Comparison of ENCODE assay signal across 24 cellular contexts in genomic region chr18:25605322-25605721, GRCh38.
A peak's percentile ranks its signal among the peaks of the same experiment; 100 is the strongest.
DNase-seq lines count a peak whose midpoint lies in the region; ATAC-seq, FAIRE-seq and TF ChIP-seq lines count a peak whose summit lies in the region.
"Had no signal": no experiment of that assay in that cellular context is flagged by ENCODE, and none has a peak within 500 bp of the region (broad histone marks: within the 10 kb centered on the region; RNA-seq: fewer than 3 reads in every experiment).

No MANE protein-coding gene starts in this region.

- in situ Hi-C loops in HepG2 (cut with HindIII; ENCODE audit: extremely low pct_ligation_motif_present, low pct_unique_long_range_greater_than_20kb) = no loop called here

- CTCF ChIA-PET in HepG2 (lab: Yijun Ruan, JAX; ENCODE audit: low intra/inter-chr PET ratio, low total read pairs) = no interaction called here

- H3K79me2 ChIP-seq in HepG2 (ENCODE audit: insufficient read depth, low read length) = no peaks in the 10 kb centered on the region
- H3K79me2 ChIP-seq in neural progenitor cell (ENCODE audit: low read depth) = no peaks in the 10 kb centered on the region

- no peak for TF ChIP-seq POLR2A in HepG2 (IDR thresholded peaks at IDR 0.05; ENCODE audit: insufficient read depth in 1 of 2, low read depth in 2 of 2, low read length in 2 of 2)
- no peak for TF ChIP-seq POLR2A in right lobe of liver (IDR thresholded peaks at IDR 0.05)
- no peak for TF ChIP-seq POLR2A in thyroid gland (IDR thresholded peaks at IDR 0.05)
- no peak for TF ChIP-seq POLR2A in esophagus muscularis mucosa (IDR thresholded peaks at IDR 0.05; ENCODE audit: low read depth)

- FAIRE-seq in HepG2 (lab: Jason Lieb, UNC) = no peak
- FAIRE-seq: GM12891 had no signal

- H3K27me3 Mint-ChIP-seq in glutamatergic neuron (ENCODE audit: unreplicated experiment) (no peaks in the 10 kb centered on the region), neural progenitor cell (ENCODE audit: insufficient read depth, low read depth) (peaks cover 4% of the 10 kb centered on the region)
- H3K27me3 Mint-ChIP-seq: IgD-negative memory B cell had no signal

- no peak for DNase-seq in HepG2 (ENCODE audit: low spot score)
- DNase-seq in right lobe of liver = no peak
- DNase-seq in glutamatergic neuron = peak; percentile 18
- DNase-seq in neural progenitor cell (ENCODE audit: low spot score) = no peak
- DNase-seq in thyroid gland = no peak
- DNase-seq in esophagus muscularis mucosa (ENCODE audit: extremely low spot score) = no peak
- DNase-seq in stimulated activated CD4-positive, alpha-beta T cell treated with anti-CD3 and anti-CD28 coated beads, Interleukin-4, amount 100 ng/mL, for 1 hour = no peak
- no peak for DNase-seq in NK-92 (lab: John Stamatoyannopoulos, UW; ENCODE audit: unreplicated experiment)
- DNase-seq: 8988T; C1 segment of cervical spinal cord; CD8-positive, alpha-beta T cell; DND-41; Karpas-422; NCI-H1048; NCI-H1417 treated with DMSO at 0.1 percent for 48 hours; NCI-H187; NCI-H2107; NCI-H510A; NCI-H748 treated with DMSO at 0.1 percent for 48 hours; NK-92 treated with Interleukin-12 subunit alpha and Interleukin-12 subunit beta, amount 100 ng/mL, for 24 hours; OCI-M1 had no signal

- H3K4me2 ChIP-seq in HepG2 (ENCODE audit: low read depth, low read length) (no peak overlapping the region), neural progenitor cell (no peak overlapping the region)

- H3K4me3 Mint-ChIP-seq in glutamatergic neuron (ENCODE audit: unreplicated experiment) (no peak overlapping the region), neural progenitor cell (no peak overlapping the region)
- H3K4me3 Mint-ChIP-seq: CD8-positive, alpha-beta T cell; IgD-negative memory B cell had no signal

- H3K4me1 Mint-ChIP-seq in glutamatergic neuron (ENCODE audit: low read depth, unreplicated experiment) (no peaks in the 10 kb centered on the region), neural progenitor cell (peaks cover 23% of the 10 kb centered on the region)
- H3K4me1 Mint-ChIP-seq: IgD-negative memory B cell had no signal

- H3K27ac Mint-ChIP-seq in glutamatergic neuron (ENCODE audit: unreplicated experiment) (peak overlapping the region; percentile 18), neural progenitor cell (peak overlapping the region; percentile 95)
- H3K27ac Mint-ChIP-seq: CD8-positive, alpha-beta T cell; IgD-negative memory B cell had no signal

- H4K20me1 ChIP-seq in HepG2 (ENCODE audit: insufficient read depth, low read length) (no peaks in the 10 kb centered on the region), neural progenitor cell (ENCODE audit: low read depth) (no peaks in the 10 kb centered on the region)

- 26% methylated on average over 4 of the region's 4 CpGs for WGBS in HepG2 (ENCODE audit: low lambda C conversion rate)
- WGBS in right lobe of liver (ENCODE audit: insufficient coverage, low coverage, low lambda C conversion rate, missing lambda C conversion rate) = 13% methylated on average over 3 of the region's 4 CpGs
- 74% methylated on average over 4 of the region's 4 CpGs for WGBS in thyroid gland, 2 donors
- WGBS in esophagus muscularis mucosa = 69% methylated on average over 4 of the region's 4 CpGs

- no peak for TF ChIP-seq RAD21 in HepG2 (CRISPR knock-in tag; IDR thresholded peaks at IDR 0.05)

- TF ChIP-seq CTCF in HepG2 (CRISPR knock-in tag; IDR thresholded peaks at IDR 0.05) (no peak), right lobe of liver (IDR thresholded peaks at IDR 0.05) (no peak), glutamatergic neuron (IDR thresholded peaks at IDR 0.05; ENCODE audit: partially characterized antibody, unreplicated experiment) (no peak), neural progenitor cell (IDR thresholded peaks at IDR 0.05) (no peak), thyroid gland (IDR thresholded peaks at IDR 0.05) (no peak), esophagus muscularis mucosa (IDR thresholded peaks at IDR 0.05) (no peak)

- H3K27me3 ChIP-seq in HepG2 (ENCODE audit: control insufficient read depth in 1 of 2, insufficient read depth in 2 of 2, low read length in 2 of 2) (no peaks in the 10 kb centered on the region), right lobe of liver (no peaks in the 10 kb centered on the region), neural progenitor cell (no peaks in the 10 kb centered on the region), thyroid gland (no peaks in the 10 kb centered on the region), esophagus muscularis mucosa (no peaks in the 10 kb centered on the region)

- intact Hi-C loops in HepG2 (cut with micrococcal nuclease; ENCODE audit: unreplicated experiment) (no loop called here), right lobe of liver (cut with DNase I) (no loop called here), thyroid gland (cut with DNase I) (no loop called here), esophagus muscularis mucosa (cut with DNase I) (no loop called here)

- TF ChIP-seq EP300 in HepG2 (IDR thresholded peaks at IDR 0.05; ENCODE audit: low read depth in 2 of 2, low read length in 2 of 2) = no peak
- TF ChIP-seq EP300 in HepG2 (CRISPR knock-in tag; IDR thresholded peaks at IDR 0.05; ENCODE audit: borderline replicate concordance) = no peak
- TF ChIP-seq EP300 in esophagus muscularis mucosa (IDR thresholded peaks at IDR 0.05) = no peak

- H3K9me3 ChIP-seq in HepG2 (ENCODE audit: low read length) = peaks cover 4% of the 10 kb centered on the region; the same call in 1 of the 2 replicates
- no peaks in the 10 kb centered on the region for H3K9me3 ChIP-seq in right lobe of liver
- H3K9me3 ChIP-seq in neural progenitor cell (ENCODE audit: low read depth) = no peaks in the 10 kb centered on the region
- no peaks in the 10 kb centered on the region for H3K9me3 ChIP-seq in thyroid gland
- no peaks in the 10 kb centered on the region for H3K9me3 ChIP-seq in esophagus muscularis mucosa

- H3K36me3 Mint-ChIP-seq in glutamatergic neuron (ENCODE audit: unreplicated experiment) (no peaks in the 10 kb centered on the region), neural progenitor cell (peaks cover 2% of the 10 kb centered on the region)
- H3K36me3 Mint-ChIP-seq: CD8-positive, alpha-beta T cell; IgD-negative memory B cell had no signal

- no peak overlapping the region for H3K4me3 ChIP-seq in HepG2 (replicated peaks in 1 of 3; ENCODE audit: insufficient read depth in 1 of 3, low read depth in 2 of 3, low read length in 3 of 3)
- no peak overlapping the region for H3K4me3 ChIP-seq in right lobe of liver
- no peak overlapping the region for H3K4me3 ChIP-seq in neural progenitor cell
- H3K4me3 ChIP-seq in thyroid gland (replicated peaks in 1 of 3) = no peak overlapping the region
- H3K4me3 ChIP-seq in esophagus muscularis mucosa = no peak overlapping the region

- H3K36me3 ChIP-seq in HepG2 (replicated peaks in 1 of 2; ENCODE audit: control insufficient read depth in 1 of 2, insufficient read depth in 2 of 2, low read length in 2 of 2) (no peaks in the 10 kb centered on the region), right lobe of liver (no peaks in the 10 kb centered on the region), neural progenitor cell (no peaks in the 10 kb centered on the region), thyroid gland (no peaks in the 10 kb centered on the region), esophagus muscularis mucosa (no peaks in the 10 kb centered on the region)

- H2AFZ ChIP-seq in HepG2 (ENCODE audit: low read length) (no peak overlapping the region), neural progenitor cell (replicated peaks) (peak overlapping the region; percentile 45)

- no TSS peak for BruUV-seq in HepG2 (replicated peaks; lab: Mats Ljungman, UMichigan)

- H3K9me3 Mint-ChIP-seq in glutamatergic neuron (ENCODE audit: unreplicated experiment) = peaks cover 2% of the 10 kb centered on the region
- H3K9me3 Mint-ChIP-seq in neural progenitor cell = peaks cover 5% of the 10 kb centered on the region
- H3K9me3 Mint-ChIP-seq: CD8-positive, alpha-beta T cell had no signal

- POLR2A ChIA-PET in HepG2 (lab: Yijun Ruan, JAX) = no interaction called here

- no peak overlapping the region for H3K9ac ChIP-seq in HepG2 (ENCODE audit: insufficient read depth, low read depth, low read length)
- no peak overlapping the region for H3K9ac ChIP-seq in neural progenitor cell

- peak; percentile 43; the same call in 2 of the 3 replicates for ATAC-seq in HepG2
- ATAC-seq in right lobe of liver = no peak
- ATAC-seq: CD8-positive, alpha-beta T cell; Right ventricle myocardium inferior had no signal

- H3K4me1 ChIP-seq in HepG2 (ENCODE audit: insufficient read depth, low read length) (no peaks in the 10 kb centered on the region), right lobe of liver (no peaks in the 10 kb centered on the region), neural progenitor cell (peaks cover 6% of the 10 kb centered on the region), thyroid gland (no peaks in the 10 kb centered on the region), esophagus muscularis mucosa (no peaks in the 10 kb centered on the region)

- no peak overlapping the region for H3K27ac ChIP-seq in HepG2 (ENCODE audit: extremely low read length, insufficient read depth, low read length)
- H3K27ac ChIP-seq in right lobe of liver = no peak overlapping the region
- no peak overlapping the region for H3K27ac ChIP-seq in neural progenitor cell
- H3K27ac ChIP-seq in thyroid gland = no peak overlapping the region
- no peak overlapping the region for H3K27ac ChIP-seq in esophagus muscularis mucosa (replicated peaks in 1 of 4)

- no peaks in the 10 kb centered on the region for H3F3A ChIP-seq in neural progenitor cell (ENCODE audit: low read depth)

TF ChIP-seq in HepG2, 621 proteins besides CTCF, POLR2A, EP300 and RAD21 (continues in another document):
- TF ChIP-seq ZNF772 (CRISPR knock-in tag; IDR thresholded peaks at IDR 0.05) (no peak), ZFP91 (CRISPR knock-in tag; IDR thresholded peaks at IDR 0.05; ENCODE audit: borderline replicate concordance) (no peak), ZNF557 (CRISPR knock-in tag; IDR thresholded peaks at IDR 0.05) (no peak)
